Comparison of ENCODE assay signal across 1 cellular context in the genomic region with DNA sequence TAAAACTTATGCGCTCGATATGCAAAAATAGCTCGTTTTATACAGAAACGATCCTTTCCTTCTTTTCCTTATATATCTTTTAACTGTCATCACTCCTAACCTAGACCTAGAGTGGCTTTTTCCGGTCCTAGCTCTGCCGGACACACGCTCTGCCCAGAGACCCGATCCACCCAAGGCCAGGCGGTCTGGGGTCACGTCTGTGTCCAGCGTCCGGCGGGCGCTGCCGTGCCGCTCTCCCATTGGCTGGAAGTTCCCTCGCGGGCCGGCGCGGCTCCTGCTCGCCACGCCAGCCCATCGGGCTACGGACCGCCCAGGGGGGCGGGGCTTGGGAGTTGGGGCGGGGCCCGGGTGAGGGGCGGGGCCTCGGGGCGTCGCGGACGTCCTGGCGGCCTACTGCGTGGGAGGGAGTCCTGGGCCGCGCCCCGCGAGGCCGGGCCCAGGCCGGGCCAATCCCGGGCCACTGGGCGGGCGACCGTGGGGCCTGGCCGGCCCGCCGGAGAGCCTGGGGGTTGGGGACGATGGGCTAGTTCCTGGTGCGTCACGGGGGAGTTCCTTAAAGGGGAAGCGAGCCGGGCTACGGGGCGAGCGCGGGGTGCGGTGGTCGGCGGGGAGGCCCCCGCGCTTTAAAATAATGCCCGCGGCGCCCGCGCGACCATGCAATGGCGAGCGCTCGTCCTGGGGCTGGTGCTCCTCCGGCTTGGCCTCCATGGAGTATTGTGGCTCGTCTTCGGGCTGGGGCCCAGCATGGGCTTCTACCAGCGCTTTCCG.
A peak's percentile ranks its signal among the peaks of the same experiment; 100 is the strongest.
TF ChIP-seq lines count a peak whose summit lies in the region.

EDEM1 (plus strand) TSS at position 556 of the 768 bp plus-strand sequence; CDS start at position 655, 99 bp downstream.

TF ChIP-seq in K562, 482 proteins besides CTCF, POLR2A, EP300 and RAD21 (continued from another document and continues in another):
- TF ChIP-seq, protein P1, sequence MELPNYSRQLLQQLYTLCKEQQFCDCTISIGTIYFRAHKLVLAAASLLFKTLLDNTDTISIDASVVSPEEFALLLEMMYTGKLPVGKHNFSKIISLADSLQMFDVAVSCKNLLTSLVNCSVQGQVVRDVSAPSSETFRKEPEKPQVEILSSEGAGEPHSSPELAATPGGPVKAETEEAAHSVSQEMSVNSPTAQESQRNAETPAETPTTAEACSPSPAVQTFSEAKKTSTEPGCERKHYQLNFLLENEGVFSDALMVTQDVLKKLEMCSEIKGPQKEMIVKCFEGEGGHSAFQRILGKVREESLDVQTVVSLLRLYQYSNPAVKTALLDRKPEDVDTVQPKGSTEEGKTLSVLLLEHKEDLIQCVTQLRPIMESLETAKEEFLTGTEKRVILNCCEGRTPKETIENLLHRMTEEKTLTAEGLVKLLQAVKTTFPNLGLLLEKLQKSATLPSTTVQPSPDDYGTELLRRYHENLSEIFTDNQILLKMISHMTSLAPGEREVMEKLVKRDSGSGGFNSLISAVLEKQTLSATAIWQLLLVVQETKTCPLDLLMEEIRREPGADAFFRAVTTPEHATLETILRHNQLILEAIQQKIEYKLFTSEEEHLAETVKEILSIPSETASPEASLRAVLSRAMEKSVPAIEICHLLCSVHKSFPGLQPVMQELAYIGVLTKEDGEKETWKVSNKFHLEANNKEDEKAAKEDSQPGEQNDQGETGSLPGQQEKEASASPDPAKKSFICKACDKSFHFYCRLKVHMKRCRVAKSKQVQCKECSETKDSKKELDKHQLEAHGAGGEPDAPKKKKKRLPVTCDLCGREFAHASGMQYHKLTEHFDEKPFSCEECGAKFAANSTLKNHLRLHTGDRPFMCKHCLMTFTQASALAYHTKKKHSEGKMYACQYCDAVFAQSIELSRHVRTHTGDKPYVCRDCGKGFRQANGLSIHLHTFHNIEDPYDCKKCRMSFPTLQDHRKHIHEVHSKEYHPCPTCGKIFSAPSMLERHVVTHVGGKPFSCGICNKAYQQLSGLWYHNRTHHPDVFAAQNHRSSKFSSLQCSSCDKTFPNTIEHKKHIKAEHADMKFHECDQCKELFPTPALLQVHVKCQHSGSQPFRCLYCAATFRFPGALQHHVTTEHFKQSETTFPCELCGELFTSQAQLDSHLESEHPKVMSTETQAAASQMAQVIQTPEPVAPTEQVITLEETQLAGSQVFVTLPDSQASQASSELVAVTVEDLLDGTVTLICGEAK (IDR thresholded peaks at IDR 0.05) = no peak; the same call in 1 of the 2 replicates
- TF ChIP-seq, protein P1 (CRISPR knock-in tag; IDR thresholded peaks at IDR 0.05) = no peak
- TF ChIP-seq MNT (conservative IDR thresholded peaks at IDR 0.05) (peak; percentile 50 to 73; a peak in 2 of 4 replicates), SPI1 (IDR thresholded peaks at IDR 0.05; ENCODE audit: borderline replicate concordance, low read depth, low read length) (peak; percentile 74), MCM2 (IDR thresholded peaks at IDR 0.05; ENCODE audit: low read depth) (no peak), ZNF133 (CRISPR knock-in tag; IDR thresholded peaks at IDR 0.05) (no peak), FOXA1 (IDR thresholded peaks at IDR 0.05; ENCODE audit: borderline replicate concordance) (no peak), ZNF23 (CRISPR knock-in tag; IDR thresholded peaks at IDR 0.05) (no peak), SIX5 (IDR thresholded peaks at IDR 0.05; ENCODE audit: borderline replicate concordance in 1 of 2, insufficient read depth in 1 of 2, low read depth in 1 of 2, low read length in 2 of 2) (no peak), TCF7L2 (IDR thresholded peaks at IDR 0.05; ENCODE audit: low read depth, low read length) (no peak), RBBP5 (IDR thresholded peaks at IDR 0.05; ENCODE audit: borderline replicate concordance, insufficient read depth, low read length, poor library complexity, severe bottlenecking) (no peak), ESRRB (CRISPR knock-in tag; IDR thresholded peaks at IDR 0.05; ENCODE audit: borderline replicate concordance) (no peak), RBM22 (IDR thresholded peaks at IDR 0.05; ENCODE audit: low read depth, low read length, poor library complexity, severe bottlenecking) (peak; percentile 96), FOXM1 (IDR thresholded peaks at IDR 0.05; ENCODE audit: low read depth) (no peak), FOXM1 (CRISPR knock-in tag; IDR thresholded peaks at IDR 0.05; ENCODE audit: low read depth) (no peak), DNMT1 (IDR thresholded peaks at IDR 0.05) (no peak), ZKSCAN1 (IDR thresholded peaks at IDR 0.05; ENCODE audit: low read depth, low read length) (peak; percentile 9; the same call in 1 of the 2 replicates), TAF1 (IDR thresholded peaks at IDR 0.05; ENCODE audit: control insufficient read depth, extremely low read depth, insufficient read depth, low read length, severe bottlenecking) (peak; percentile 74), GABPB2 (CRISPR knock-in tag; conservative IDR thresholded peaks at IDR 0.05) (no peak; the same call in 1 of the 2 replicates), GATAD2A (IDR thresholded peaks at IDR 0.05) (no peak), PYGO2 (tag; IDR thresholded peaks at IDR 0.05) (0 out of 2 replicates have a peak, but pooled peaks have one; percentile 59), ZNF134 (CRISPR knock-in tag; conservative IDR thresholded peaks at IDR 0.05) (no peak), CHD1 (IDR thresholded peaks at IDR 0.05; ENCODE audit: low read length) (no peak), HNRNPLL (IDR thresholded peaks at IDR 0.05; ENCODE audit: low read depth, low read length, poor library complexity, severe bottlenecking) (no peak), ASH1L (IDR thresholded peaks at IDR 0.05; ENCODE audit: borderline replicate concordance, low read depth, partially characterized antibody) (peak; percentile 54), ZNF232 (CRISPR knock-in tag; IDR thresholded peaks at IDR 0.05) (no peak)
- TF ChIP-seq, protein P2, sequence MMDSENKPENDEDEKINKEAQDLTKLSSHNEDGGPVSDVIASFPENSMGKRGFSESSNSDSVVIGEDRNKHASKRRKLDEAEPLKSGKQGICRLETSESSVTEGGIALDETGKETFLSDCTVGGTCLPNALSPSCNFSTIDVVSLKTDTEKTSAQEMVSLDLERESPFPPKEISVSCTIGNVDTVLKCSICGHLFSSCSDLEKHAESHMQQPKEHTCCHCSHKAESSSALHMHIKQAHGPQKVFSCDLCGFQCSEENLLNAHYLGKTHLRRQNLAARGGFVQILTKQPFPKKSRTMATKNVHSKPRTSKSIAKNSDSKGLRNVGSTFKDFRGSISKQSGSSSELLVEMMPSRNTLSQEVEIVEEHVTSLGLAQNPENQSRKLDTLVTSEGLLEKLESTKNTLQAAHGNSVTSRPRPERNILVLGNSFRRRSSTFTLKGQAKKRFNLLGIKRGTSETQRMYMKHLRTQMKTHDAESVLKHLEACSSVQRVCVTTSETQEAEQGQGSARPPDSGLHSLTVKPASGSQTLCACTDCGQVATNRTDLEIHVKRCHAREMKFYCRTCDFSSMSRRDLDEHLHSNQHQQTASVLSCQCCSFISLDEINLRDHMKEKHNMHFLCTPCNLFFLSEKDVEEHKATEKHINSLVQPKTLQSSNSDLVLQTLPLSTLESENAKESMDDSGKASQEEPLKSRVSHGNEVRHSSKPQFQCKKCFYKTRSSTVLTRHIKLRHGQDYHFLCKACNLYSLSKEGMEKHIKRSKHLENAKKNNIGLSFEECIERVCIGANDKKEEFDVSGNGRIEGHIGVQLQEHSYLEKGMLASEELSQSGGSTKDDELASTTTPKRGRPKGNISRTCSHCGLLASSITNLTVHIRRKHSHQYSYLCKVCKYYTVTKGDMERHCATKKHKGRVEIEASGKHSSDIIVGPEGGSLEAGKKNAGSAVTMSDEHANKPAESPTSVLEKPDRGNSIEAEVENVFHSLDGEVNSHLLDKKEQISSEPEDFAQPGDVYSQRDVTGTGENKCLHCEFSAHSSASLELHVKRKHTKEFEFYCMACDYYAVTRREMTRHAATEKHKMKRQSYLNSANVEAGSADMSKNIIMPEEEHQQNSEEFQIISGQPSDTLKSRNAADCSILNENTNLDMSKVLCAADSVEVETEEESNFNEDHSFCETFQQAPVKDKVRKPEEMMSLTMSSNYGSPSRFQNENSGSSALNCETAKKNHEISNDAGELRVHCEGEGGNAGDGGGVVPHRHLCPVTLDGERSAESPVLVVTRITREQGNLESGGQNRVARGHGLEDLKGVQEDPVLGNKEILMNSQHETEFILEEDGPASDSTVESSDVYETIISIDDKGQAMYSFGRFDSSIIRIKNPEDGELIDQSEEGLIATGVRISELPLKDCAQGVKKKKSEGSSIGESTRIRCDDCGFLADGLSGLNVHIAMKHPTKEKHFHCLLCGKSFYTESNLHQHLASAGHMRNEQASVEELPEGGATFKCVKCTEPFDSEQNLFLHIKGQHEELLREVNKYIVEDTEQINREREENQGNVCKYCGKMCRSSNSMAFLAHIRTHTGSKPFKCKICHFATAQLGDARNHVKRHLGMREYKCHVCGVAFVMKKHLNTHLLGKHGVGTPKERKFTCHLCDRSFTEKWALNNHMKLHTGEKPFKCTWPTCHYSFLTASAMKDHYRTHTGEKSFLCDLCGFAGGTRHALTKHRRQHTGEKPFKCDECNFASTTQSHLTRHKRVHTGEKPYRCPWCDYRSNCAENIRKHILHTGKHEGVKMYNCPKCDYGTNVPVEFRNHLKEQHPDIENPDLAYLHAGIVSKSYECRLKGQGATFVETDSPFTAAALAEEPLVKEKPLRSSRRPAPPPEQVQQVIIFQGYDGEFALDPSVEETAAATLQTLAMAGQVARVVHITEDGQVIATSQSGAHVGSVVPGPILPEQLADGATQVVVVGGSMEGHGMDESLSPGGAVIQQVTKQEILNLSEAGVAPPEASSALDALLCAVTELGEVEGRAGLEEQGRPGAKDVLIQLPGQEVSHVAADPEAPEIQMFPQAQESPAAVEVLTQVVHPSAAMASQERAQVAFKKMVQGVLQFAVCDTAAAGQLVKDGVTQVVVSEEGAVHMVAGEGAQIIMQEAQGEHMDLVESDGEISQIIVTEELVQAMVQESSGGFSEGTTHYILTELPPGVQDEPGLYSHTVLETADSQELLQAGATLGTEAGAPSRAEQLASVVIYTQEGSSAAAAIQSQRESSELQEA (IDR thresholded peaks at IDR 0.05; ENCODE audit: low read depth) = no peak
- TF ChIP-seq, protein P3, sequence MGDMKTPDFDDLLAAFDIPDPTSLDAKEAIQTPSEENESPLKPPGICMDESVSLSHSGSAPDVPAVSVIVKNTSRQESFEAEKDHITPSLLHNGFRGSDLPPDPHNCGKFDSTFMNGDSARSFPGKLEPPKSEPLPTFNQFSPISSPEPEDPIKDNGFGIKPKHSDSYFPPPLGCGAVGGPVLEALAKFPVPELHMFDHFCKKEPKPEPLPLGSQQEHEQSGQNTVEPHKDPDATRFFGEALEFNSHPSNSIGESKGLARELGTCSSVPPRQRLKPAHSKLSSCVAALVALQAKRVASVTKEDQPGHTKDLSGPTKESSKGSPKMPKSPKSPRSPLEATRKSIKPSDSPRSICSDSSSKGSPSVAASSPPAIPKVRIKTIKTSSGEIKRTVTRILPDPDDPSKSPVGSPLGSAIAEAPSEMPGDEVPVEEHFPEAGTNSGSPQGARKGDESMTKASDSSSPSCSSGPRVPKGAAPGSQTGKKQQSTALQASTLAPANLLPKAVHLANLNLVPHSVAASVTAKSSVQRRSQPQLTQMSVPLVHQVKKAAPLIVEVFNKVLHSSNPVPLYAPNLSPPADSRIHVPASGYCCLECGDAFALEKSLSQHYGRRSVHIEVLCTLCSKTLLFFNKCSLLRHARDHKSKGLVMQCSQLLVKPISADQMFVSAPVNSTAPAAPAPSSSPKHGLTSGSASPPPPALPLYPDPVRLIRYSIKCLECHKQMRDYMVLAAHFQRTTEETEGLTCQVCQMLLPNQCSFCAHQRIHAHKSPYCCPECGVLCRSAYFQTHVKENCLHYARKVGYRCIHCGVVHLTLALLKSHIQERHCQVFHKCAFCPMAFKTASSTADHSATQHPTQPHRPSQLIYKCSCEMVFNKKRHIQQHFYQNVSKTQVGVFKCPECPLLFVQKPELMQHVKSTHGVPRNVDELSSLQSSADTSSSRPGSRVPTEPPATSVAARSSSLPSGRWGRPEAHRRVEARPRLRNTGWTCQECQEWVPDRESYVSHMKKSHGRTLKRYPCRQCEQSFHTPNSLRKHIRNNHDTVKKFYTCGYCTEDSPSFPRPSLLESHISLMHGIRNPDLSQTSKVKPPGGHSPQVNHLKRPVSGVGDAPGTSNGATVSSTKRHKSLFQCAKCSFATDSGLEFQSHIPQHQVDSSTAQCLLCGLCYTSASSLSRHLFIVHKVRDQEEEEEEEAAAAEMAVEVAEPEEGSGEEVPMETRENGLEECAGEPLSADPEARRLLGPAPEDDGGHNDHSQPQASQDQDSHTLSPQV (IDR thresholded peaks at IDR 0.05) = peak; percentile 68
